ENCODE assay signal across 20 cellular contexts in the genomic region with DNA sequence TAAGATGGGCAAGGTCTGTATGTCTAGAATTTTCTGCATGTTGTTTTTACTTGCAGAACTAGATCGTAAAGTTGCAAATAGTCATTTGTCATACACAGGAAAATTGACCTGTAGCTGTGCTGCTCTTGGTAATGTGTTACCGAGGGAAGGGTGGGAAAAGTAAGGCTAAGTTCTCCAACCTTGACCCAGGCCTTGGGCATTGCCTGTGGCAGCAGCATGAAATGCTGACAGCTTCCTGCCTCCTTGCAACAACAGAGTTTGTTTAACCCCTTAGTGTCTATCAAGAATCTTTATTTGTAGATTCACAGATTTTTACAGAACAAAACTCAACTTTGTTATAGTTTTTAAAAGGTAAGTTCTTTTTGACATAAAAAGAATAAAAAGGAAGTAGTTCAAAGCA. TPM values are rescaled to one million over a fixed set of nuclear protein-coding genes. Genes with fewer than 3 reads are reported as not detected.
DNase-seq lines count a peak whose midpoint lies in the region; ATAC-seq and TF ChIP-seq lines count a peak whose summit lies in the region.
"Had no signal": no experiment of that assay in that cellular context is flagged by ENCODE, and none has a peak within 500 bp of the region (broad histone marks: within the 10 kb centered on the region; RNA-seq: fewer than 3 reads in every experiment).

No MANE protein-coding gene starts in this region.

- H3K27ac ChIP-seq in adrenal gland = peak overlapping the region in 2 of 5 donors; percentile 3 to 54

- TF ChIP-seq POLR2A in adrenal gland (IDR thresholded peaks at IDR 0.05) = no peak

- no peaks in the 10 kb centered on the region for H3K27me3 ChIP-seq in adrenal gland

- intact Hi-C loops in adrenal gland (cut with DNase I) = no loop called here
- intact Hi-C loops in left colon (cut with DNase I, micrococcal nuclease) = no loop called here

- peak; percentile 85 for ATAC-seq in left colon
- no peak for ATAC-seq in GM21390 (IDR thresholded peaks at IDR 0.05; ENCODE audit: unreplicated experiment)
- ATAC-seq in HG03175 (IDR thresholded peaks at IDR 0.05; ENCODE audit: unreplicated experiment) = no peak
- ATAC-seq in HG02938 (IDR thresholded peaks at IDR 0.05; ENCODE audit: unreplicated experiment) = no peak
- ATAC-seq: GM12878 had no signal

- no peak overlapping the region for H3K4me3 ChIP-seq in adrenal gland
- H3K4me3 ChIP-seq: GM12878, HAP-1 had no signal

- peaks cover 0 to 5% (median 0%) of the 10 kb centered on the region in 3 donors for H3K9me3 ChIP-seq in adrenal gland (replicated peaks in 1 of 3)
- H3K9me3 ChIP-seq: HAP-1, SK-N-SH had no signal

- H3K4me1 ChIP-seq in adrenal gland (replicated peaks in 1 of 2) = peaks cover 7 to 15% of the 10 kb centered on the region in 2 donors
- H3K4me1 ChIP-seq: HAP-1 had no signal

- no peak for TF ChIP-seq CTCF in adrenal gland (IDR thresholded peaks at IDR 0.05)

- WGBS in adrenal gland, 4 donors = 19 to 33% (median 24%) methylated on average over 2 of the region's 2 CpGs

- H3K36me3 ChIP-seq in adrenal gland (replicated peaks in 1 of 2) = peaks cover 0 to 8% of the 10 kb centered on the region in 2 donors

- DNase-seq in EL = peak; percentile 3
- peak in 6 of 7 donors; percentile 29 to 70 (median 49) for DNase-seq in adrenal gland
- DNase-seq in left colon = peak in 1 of 2 donors; percentile 15
- peak; percentile 70 for DNase-seq in renal cortical epithelial cell (ENCODE audit: low read depth)
- no peak for DNase-seq in SIG-M5 (lab: John Stamatoyannopoulos, UW)
- DNase-seq: DMS 273 treated with DMSO at 0.1 percent for 48 hours, KBM-7, MV-4-11, NCI-H187 treated with DMSO at 0.1 percent for 48 hours, NCI-H2227 treated with DMSO at 0.1 percent for 48 hours, NCI-H510A treated with DMSO at 0.1 percent for 48 hours, NCI-H82, OCI-M1, SHP77, SK-N-SH had no signal

RNA-seq across cellular contexts. Expression of gene ERCC6L2, which starts 48.3 kb away (rescaled TPM):
- total RNA-seq in adrenal gland (10 to 100 TPM; 38.6 to 82.2 (median 50.3) TPM), left colon (10 to 100 TPM; 39.4 to 43.5 TPM), renal cortical epithelial cell (55.4 and 146 TPM in 2 replicates)
- polyA plus RNA-seq in adrenal gland = 10 to 100 TPM in 1 of 3 donors, 1 to 10 TPM in 2; 5.6 to 29.5 (median 8.3) TPM
